ENCODE assay signal across 25 cellular contexts in the genomic region with DNA sequence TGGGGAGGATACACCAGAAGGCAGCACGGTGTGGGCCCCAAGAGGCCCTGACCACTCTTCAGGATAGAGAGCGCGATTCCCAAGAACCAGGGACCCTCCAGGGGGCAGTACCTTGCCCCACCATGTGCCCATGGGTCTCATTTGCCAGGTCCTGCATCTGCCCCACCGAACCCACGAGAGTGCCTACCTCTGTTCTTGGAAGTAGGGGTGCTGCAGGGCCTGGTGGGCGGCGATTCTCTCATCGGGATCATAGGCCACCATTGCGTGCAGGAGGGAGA.
"Had no signal": no experiment of that assay in that cellular context is flagged by ENCODE, and none has a peak within 500 bp of the region (broad histone marks: within the 10 kb centered on the region; RNA-seq: fewer than 3 reads in every experiment).

No MANE protein-coding gene starts in this region.

- H3K4me3 ChIP-seq: ascending aorta, body of pancreas, cardiac muscle cell, MG63, Peyer's patch had no signal

- H3K27me3 Mint-ChIP-seq: activated B cell treated with CpG ODN at 0.5 μM for 24 hours; activated CD4-positive, alpha-beta T cell treated with anti-CD3 and anti-CD28 coated beads for 36 hours; activated CD8-positive, alpha-beta T cell treated with anti-CD3 and anti-CD28 coated beads for 36 hours; activated naive CD4-positive, alpha-beta T cell treated with anti-CD3 and anti-CD28 coated beads, Interleukin-2, amount 50 U/mL, for 24 hours; T-helper 17 cell had no signal

- H3K27ac Mint-ChIP-seq: activated B cell treated with CpG ODN at 0.5 μM for 24 hours; activated CD4-positive, alpha-beta T cell treated with anti-CD3 and anti-CD28 coated beads for 36 hours; activated CD8-positive, alpha-beta T cell treated with anti-CD3 and anti-CD28 coated beads for 36 hours; activated naive CD4-positive, alpha-beta T cell treated with anti-CD3 and anti-CD28 coated beads, Interleukin-2, amount 50 U/mL, for 24 hours; T-helper 17 cell had no signal

- H3K4me1 Mint-ChIP-seq: activated B cell treated with CpG ODN at 0.5 μM for 24 hours; activated CD4-positive, alpha-beta T cell treated with anti-CD3 and anti-CD28 coated beads for 36 hours; activated naive CD4-positive, alpha-beta T cell treated with anti-CD3 and anti-CD28 coated beads, Interleukin-2, amount 50 U/mL, for 24 hours; T-helper 17 cell had no signal

- FAIRE-seq: TTC549 had no signal

- ATAC-seq: activated CD4-positive, alpha-beta T cell treated with anti-CD3 and anti-CD28 coated beads for 36 hours; activated CD8-positive, alpha-beta T cell treated with anti-CD3 and anti-CD28 coated beads for 36 hours; body of pancreas; T-helper 17 cell had no signal

- H3K9me3 Mint-ChIP-seq: activated B cell treated with CpG ODN at 0.5 μM for 24 hours; activated CD8-positive, alpha-beta T cell treated with anti-CD3 and anti-CD28 coated beads for 36 hours; activated naive CD4-positive, alpha-beta T cell treated with anti-CD3 and anti-CD28 coated beads, Interleukin-2, amount 50 U/mL, for 24 hours had no signal

- H3K36me3 Mint-ChIP-seq: activated naive CD4-positive, alpha-beta T cell treated with anti-CD3 and anti-CD28 coated beads, Interleukin-2, amount 50 U/mL, for 24 hours had no signal

- H3K4me3 Mint-ChIP-seq: activated B cell treated with CpG ODN at 0.5 μM for 24 hours; activated CD4-positive, alpha-beta T cell treated with anti-CD3 and anti-CD28 coated beads for 36 hours; activated CD8-positive, alpha-beta T cell treated with anti-CD3 and anti-CD28 coated beads for 36 hours; activated naive CD4-positive, alpha-beta T cell treated with anti-CD3 and anti-CD28 coated beads, Interleukin-2, amount 50 U/mL, for 24 hours had no signal

- H3K36me3 ChIP-seq: ascending aorta, MG63, Peyer's patch had no signal

- H3K4me1 ChIP-seq: ascending aorta had no signal

- H3K27me3 ChIP-seq: ascending aorta, body of pancreas, cardiac muscle cell, MG63, Peyer's patch had no signal

- H3K27ac ChIP-seq: ascending aorta, body of pancreas, cardiac muscle cell, Peyer's patch had no signal

- DNase-seq: activated B cell treated with CpG ODN at 0.5 μM for 24 hours; activated CD4-positive, alpha-beta T cell treated with anti-CD3 and anti-CD28 coated beads for 36 hours; activated CD4-positive, alpha-beta T cell treated with anti-CD3 and anti-CD28 coated beads, Interleukin-2, amount 50 U/mL, for 1 hour; activated CD8-positive, alpha-beta memory T cell treated with anti-CD3 and anti-CD28 coated beads, Interleukin-2, amount 50 U/mL, for 4 hours; activated CD8-positive, alpha-beta T cell treated with anti-CD3 and anti-CD28 coated beads for 36 hours; activated naive CD4-positive, alpha-beta T cell; body of pancreas; cerebellar nuclear complex; MG63; MV-4-11; NCI-H1105; NCI-H1436; NCI-H1694 treated with DMSO at 0.1 percent for 48 hours; NCI-H2029 treated with DMSO at 0.1 percent for 48 hours; NCI-H510A treated with DMSO at 0.1 percent for 48 hours; NCI-H69; NK-92 treated with Interleukin-12 subunit alpha and Interleukin-12 subunit beta, amount 100 ng/mL, for 24 hours; Peyer's patch; SIG-M5; T-helper 17 cell; T-helper 9 cell had no signal

- H3K9me3 ChIP-seq: ascending aorta, body of pancreas, MG63, Peyer's patch had no signal
